Comparison of ENCODE assay signal across 16 cellular contexts in the genomic region with DNA sequence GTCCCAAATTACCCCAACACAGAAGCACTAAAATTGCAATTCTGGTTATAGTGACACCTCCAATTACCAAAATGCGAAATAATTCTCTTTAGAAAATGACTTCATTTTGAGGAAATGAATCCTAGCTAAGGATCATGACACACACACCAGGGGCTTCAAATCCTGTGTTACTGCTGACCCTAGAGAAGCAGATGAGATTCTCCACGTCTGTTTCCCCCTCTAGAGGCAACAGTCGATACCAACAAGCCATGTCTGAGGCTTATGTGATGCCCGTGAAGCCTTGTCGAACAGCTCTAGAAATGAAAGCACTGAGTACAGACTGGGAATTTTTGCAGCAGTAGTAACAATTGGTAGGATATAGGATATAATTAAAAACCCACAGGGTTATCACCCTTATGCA.
A peak's percentile ranks its signal among the peaks of the same experiment; 100 is the strongest.
DNase-seq lines count a peak whose midpoint lies in the region; ATAC-seq and TF ChIP-seq lines count a peak whose summit lies in the region.
"Had no signal": no experiment of that assay in that cellular context is flagged by ENCODE, and none has a peak within 500 bp of the region (broad histone marks: within the 10 kb centered on the region; RNA-seq: fewer than 3 reads in every experiment).

No MANE protein-coding gene starts in this region.

- no peak overlapping the region for H3K4me3 Mint-ChIP-seq in CD14-positive monocyte
- H3K4me3 Mint-ChIP-seq in T-helper 2 cell treated with Interferon-gamma antibody and Interleukin-4, amounts not matched to agents 5 μg/mL and 100 μg/mL, for 36 hours: no peak overlapping the region
- H3K4me3 Mint-ChIP-seq: activated CD4-positive, alpha-beta T cell treated with anti-CD3 and anti-CD28 coated beads, Interleukin-2, amount 10 ng/mL, durations not matched to agents 24 days and 14 days; activated naive CD4-positive, alpha-beta T cell treated with anti-CD3 and anti-CD28 coated beads, Interleukin-2, amount 10 ng/mL, durations not matched to agents 7 days and 5 days; naive thymus-derived CD4-positive, alpha-beta T cell had no signal

- H3K27me3 Mint-ChIP-seq in CD14-positive monocyte (ENCODE audit: low read depth in 3 of 3): peaks cover 1 to 3% (median 1%) of the 10 kb centered on the region in 3 donors
- H3K27me3 Mint-ChIP-seq in T-helper 2 cell treated with Interferon-gamma antibody and Interleukin-4, amounts not matched to agents 5 μg/mL and 100 μg/mL, for 36 hours (ENCODE audit: low read depth): peaks cover 6% of the 10 kb centered on the region

- H3K36me3 Mint-ChIP-seq in CD14-positive monocyte: no peaks in the 10 kb centered on the region
- H3K36me3 Mint-ChIP-seq in T-helper 2 cell treated with Interferon-gamma antibody and Interleukin-4, amounts not matched to agents 5 μg/mL and 100 μg/mL, for 36 hours (ENCODE audit: low read depth): no peaks in the 10 kb centered on the region
- H3K36me3 Mint-ChIP-seq: activated naive CD4-positive, alpha-beta T cell treated with anti-CD3 and anti-CD28 coated beads, Interleukin-2, amount 10 ng/mL, durations not matched to agents 7 days and 5 days; naive thymus-derived CD4-positive, alpha-beta T cell had no signal

- H3K79me2 ChIP-seq in HCT116 (ENCODE audit: insufficient read depth, low read length): no peaks in the 10 kb centered on the region

- H3K9me3 ChIP-seq in HCT116 (ENCODE audit: control insufficient read depth in 1 of 2, insufficient read depth in 1 of 2, low read depth in 1 of 2, low read length in 2 of 2) (no peaks in the 10 kb centered on the region), neuron (ENCODE audit: low read length) (peaks cover 2% of the 10 kb centered on the region), esophagus muscularis mucosa (peaks cover 0 to 10% (median 7%) of the 10 kb centered on the region in 4 donors)
- H3K9me3 ChIP-seq: uterus had no signal

- H3K27ac ChIP-seq in HCT116 (ENCODE audit: low read depth, low read length) (no peak overlapping the region), esophagus muscularis mucosa (replicated peaks in 1 of 4) (no peak overlapping the region)
- H3K27ac ChIP-seq: uterus had no signal

- H3K4me3 ChIP-seq in HCT116 (replicated peaks in 1 of 2; ENCODE audit: low read depth in 1 of 2, low read length in 2 of 2) (no peak overlapping the region), epithelial cell of esophagus (ENCODE audit: low read length) (no peak overlapping the region), neuron (ENCODE audit: low read length) (no peak overlapping the region), esophagus muscularis mucosa (no peak overlapping the region)
- H3K4me3 ChIP-seq: uterus had no signal

- no TSS peak for BruUV-seq in HCT116 (replicated peaks; lab: Mats Ljungman, UMichigan)

- peak; percentile 29 for TF ChIP-seq RAD21 in HCT116 (IDR thresholded peaks at IDR 0.05; ENCODE audit: low read depth)

- no peak overlapping the region for H3K9ac ChIP-seq in HCT116 (ENCODE audit: low read length)

- 46% methylated on average over 5 of the region's 5 CpGs for WGBS in esophagus muscularis mucosa

- CTCF ChIA-PET in HCT116 (lab: Charles Lee): no interaction called here

- TF ChIP-seq CTCF in HCT116 (IDR thresholded peaks at IDR 0.05 in 2 of 3, conservative IDR thresholded peaks at IDR 0.05 in 1 of 3; ENCODE audit: borderline replicate concordance in 1 of 3, insufficient read depth in 1 of 3, low read depth in 2 of 3, low read length in 2 of 3): peak in 2 of 3 experiments; percentile 17 to 20; a peak in 1 of 6 replicates
- TF ChIP-seq CTCF in epithelial cell of esophagus (IDR thresholded peaks at IDR 0.05; ENCODE audit: insufficient read depth, low read depth, low read length, missing control alignments): peak; percentile 5
- no peak for TF ChIP-seq CTCF in CD14-positive monocyte (IDR thresholded peaks at IDR 0.05)
- TF ChIP-seq CTCF in esophagus muscularis mucosa (IDR thresholded peaks at IDR 0.05): no peak

- H3K27me3 ChIP-seq in HCT116 (ENCODE audit: insufficient read depth, low read length) (peaks cover 59% of the 10 kb centered on the region), neuron (ENCODE audit: insufficient read depth, low read length) (no peaks in the 10 kb centered on the region), esophagus muscularis mucosa (peaks cover 0 to 3% (median 0%) of the 10 kb centered on the region in 4 donors)
- H3K27me3 ChIP-seq: uterus had no signal

- TF ChIP-seq EP300 in esophagus muscularis mucosa (IDR thresholded peaks at IDR 0.05): no peak

- no peaks in the 10 kb centered on the region for H3K9me2 ChIP-seq in HCT116 (ENCODE audit: insufficient read depth)

- H3K36me3 ChIP-seq in HCT116 (ENCODE audit: control insufficient read depth in 1 of 2, insufficient read depth in 2 of 2, low read length in 2 of 2) (no peaks in the 10 kb centered on the region), neuron (ENCODE audit: insufficient read depth, low read length) (no peaks in the 10 kb centered on the region), esophagus muscularis mucosa (no peaks in the 10 kb centered on the region)
- H3K36me3 ChIP-seq: uterus had no signal

- H3K4me1 ChIP-seq in HCT116 (ENCODE audit: control insufficient read depth in 1 of 2, insufficient read depth in 2 of 2, low read length in 2 of 2): no peaks in the 10 kb centered on the region
- H3K4me1 ChIP-seq in neuron (ENCODE audit: insufficient read depth, low read length): peaks cover 8% of the 10 kb centered on the region
- peaks cover 0 to 8% (median 2%) of the 10 kb centered on the region in 4 donors for H3K4me1 ChIP-seq in esophagus muscularis mucosa
- H3K4me1 ChIP-seq: uterus had no signal

- H3K9me3 Mint-ChIP-seq in CD14-positive monocyte: peaks cover 0 to 21% (median 8%) of the 10 kb centered on the region in 7 donors
- H3K9me3 Mint-ChIP-seq in T-helper 2 cell treated with Interferon-gamma antibody and Interleukin-4, amounts not matched to agents 5 μg/mL and 100 μg/mL, for 36 hours: peaks cover 7% of the 10 kb centered on the region
- H3K9me3 Mint-ChIP-seq: activated CD4-positive, alpha-beta T cell treated with anti-CD3 and anti-CD28 coated beads, Interleukin-2, amount 10 ng/mL, durations not matched to agents 24 days and 14 days; activated naive CD4-positive, alpha-beta T cell treated with anti-CD3 and anti-CD28 coated beads, Interleukin-2, amount 10 ng/mL, durations not matched to agents 7 days and 5 days had no signal

- H4K20me1 ChIP-seq in HCT116 (ENCODE audit: insufficient read depth): no peaks in the 10 kb centered on the region

- POLR2A ChIA-PET in HCT116 (lab: Charles Lee): no interaction called here

- intact Hi-C loops in HCT116 (cut with micrococcal nuclease): loop anchor here (5.0 kb wide), 1 partner anchor 106 kb away; no protein-coding TSS in a partner anchor
- intact Hi-C loops in CD14-positive monocyte (cut with micrococcal nuclease): no loop called here
- intact Hi-C loops in esophagus muscularis mucosa (cut with DNase I): no loop called here

- H3K27ac Mint-ChIP-seq in CD14-positive monocyte: no peak overlapping the region
- no peak overlapping the region for H3K27ac Mint-ChIP-seq in T-helper 2 cell treated with Interferon-gamma antibody and Interleukin-4, amounts not matched to agents 5 μg/mL and 100 μg/mL, for 36 hours
- H3K27ac Mint-ChIP-seq: activated CD4-positive, alpha-beta T cell treated with anti-CD3 and anti-CD28 coated beads, Interleukin-2, amount 10 ng/mL, durations not matched to agents 24 days and 14 days; activated naive CD4-positive, alpha-beta T cell treated with anti-CD3 and anti-CD28 coated beads, Interleukin-2, amount 10 ng/mL, durations not matched to agents 7 days and 5 days; naive thymus-derived CD4-positive, alpha-beta T cell had no signal

- H3K4me1 Mint-ChIP-seq in CD14-positive monocyte: no peaks in the 10 kb centered on the region
- H3K4me1 Mint-ChIP-seq in T-helper 2 cell treated with Interferon-gamma antibody and Interleukin-4, amounts not matched to agents 5 μg/mL and 100 μg/mL, for 36 hours (ENCODE audit: low read depth): no peaks in the 10 kb centered on the region
- H3K4me1 Mint-ChIP-seq: activated CD4-positive, alpha-beta T cell treated with anti-CD3 and anti-CD28 coated beads, Interleukin-2, amount 10 ng/mL, durations not matched to agents 24 days and 14 days; activated naive CD4-positive, alpha-beta T cell treated with anti-CD3 and anti-CD28 coated beads, Interleukin-2, amount 10 ng/mL, durations not matched to agents 7 days and 5 days; naive thymus-derived CD4-positive, alpha-beta T cell had no signal

- no peak for TF ChIP-seq POLR2A in HCT116 (IDR thresholded peaks at IDR 0.05; ENCODE audit: borderline replicate concordance, extremely low read depth, insufficient read depth, insufficient read length)
- TF ChIP-seq POLR2A in esophagus muscularis mucosa (IDR thresholded peaks at IDR 0.05; ENCODE audit: low read depth): no peak

- DNase-seq in HCT116 (ENCODE audit: low read depth, low spot score) (no peak), NCI-H748 treated with DMSO at 0.1 percent for 48 hours (lab: John Stamatoyannopoulos, UW) (peak; percentile 9), epithelial cell of esophagus (ENCODE audit: low read depth) (no peak), CD14-positive monocyte (ENCODE audit: low spot score) (no peak), esophagus muscularis mucosa (ENCODE audit: extremely low spot score) (no peak)
- DNase-seq in T-helper 2 cell treated with Interferon-gamma antibody and Interleukin-4, amounts not matched to agents 5 μg/mL and 100 μg/mL, for 36 hours (ENCODE audit: low spot score): no peak
- DNase-seq: activated CD4-positive, alpha-beta T cell treated with anti-CD3 and anti-CD28 coated beads, Interleukin-2, amount 10 ng/mL, durations not matched to agents 24 days and 14 days; activated naive CD4-positive, alpha-beta T cell treated with anti-CD3 and anti-CD28 coated beads, Interleukin-2, amount 10 ng/mL, durations not matched to agents 7 days and 5 days; naive thymus-derived CD4-positive, alpha-beta T cell; NCI-H2171 treated with DMSO at 0.1 percent for 48 hours; Right ventricle myocardium superior; stimulated activated CD4-positive, alpha-beta T cell treated with anti-CD3 and anti-CD28 coated beads, Interleukin-12 subunit alpha, Interleukin-12 subunit beta, amount 100 ng/mL, for 4 hours; stimulated activated CD8-positive, alpha-beta memory T cell treated with anti-CD3 and anti-CD28 coated beads, Interleukin-4, amount 100 ng/mL, for 48 hours; uterus had no signal

- H2AFZ ChIP-seq in HCT116 (ENCODE audit: low read depth, low read length, poor library complexity, severe bottlenecking) (no peak overlapping the region), neuron (ENCODE audit: low read depth, low read length) (peak overlapping the region; percentile 22)

- ATAC-seq in HCT116 (peak; percentile 58; the same call in 1 of the 2 replicates), GM21529 (IDR thresholded peaks at IDR 0.05; ENCODE audit: unreplicated experiment) (no peak)
- ATAC-seq: naive thymus-derived CD4-positive, alpha-beta T cell had no signal

- RAD21 ChIA-PET in HCT116 (lab: Charles Lee; ENCODE audit: low non-redundant PET in 1 of 2, low total read pairs in 2 of 2, uncharacterized antibody in 2 of 2, unreplicated experiment in 2 of 2): no interaction called here

- no peak overlapping the region for H3K4me2 ChIP-seq in HCT116 (ENCODE audit: low read length)

TF ChIP-seq in HCT116, 20 proteins besides CTCF, POLR2A, EP300 and RAD21 (continues in another document):
- TF ChIP-seq ELF1 (IDR thresholded peaks at IDR 0.05; ENCODE audit: borderline replicate concordance, low read depth) (no peak), POLR2AphosphoS5 (IDR thresholded peaks at IDR 0.05; ENCODE audit: low read depth, low read length) (no peak), ZNF274 (IDR thresholded peaks at IDR 0.05; ENCODE audit: low read depth, low read length) (no peak)

Comparison
In these comparisons a context has a peak if more than half of its experiments do, and no peak if none do; other contexts are left out.
1. CTCF ChIP-seq: peak in HCT116 (2 of 3) and epithelial cell of esophagus (single experiment); none in CD14-positive monocyte (single experiment) and esophagus muscularis mucosa (0 of 3).